Comparison of ENCODE assay signal across 26 cellular contexts in the genomic region with DNA sequence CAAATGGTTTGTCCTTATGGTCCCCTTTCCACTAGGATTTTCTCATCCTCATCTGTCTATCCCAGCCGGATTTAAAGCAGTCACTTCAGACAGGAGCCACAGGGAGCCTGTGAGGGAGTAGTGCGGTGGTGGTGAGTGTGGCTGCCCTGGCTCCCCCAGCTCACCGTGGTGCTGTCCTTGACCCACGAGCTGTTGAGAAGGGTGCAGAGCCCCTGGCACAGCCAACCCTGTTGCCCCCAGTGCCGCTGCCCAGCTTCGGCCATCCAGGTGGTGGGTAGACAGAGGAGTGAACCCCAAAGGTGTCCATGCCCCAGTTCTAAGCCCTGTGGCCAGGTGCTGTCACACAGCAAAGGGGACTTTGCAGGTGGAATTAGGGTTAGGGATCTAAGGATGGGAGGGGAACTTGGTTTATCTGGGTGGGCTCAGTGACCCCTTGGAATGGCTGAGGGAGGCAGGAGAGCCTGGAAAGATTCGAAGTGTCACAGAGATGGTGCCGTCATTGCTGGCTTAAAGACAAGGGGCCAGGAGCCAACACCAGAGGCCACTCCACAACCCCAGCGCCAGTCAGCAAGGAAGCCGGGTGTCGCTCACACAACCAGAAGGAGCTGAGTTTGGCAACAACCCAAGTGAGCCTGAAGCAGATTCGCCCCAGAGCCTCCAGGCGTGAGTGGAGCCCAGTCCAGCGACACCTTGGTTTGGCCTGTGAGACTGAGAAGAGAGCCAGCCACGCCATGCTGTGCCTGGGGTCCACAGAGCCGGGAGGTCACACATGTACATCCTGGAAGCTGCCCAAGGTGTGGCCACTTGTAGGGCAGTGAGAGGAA.
DNase-seq lines count a peak whose midpoint lies in the region; ATAC-seq and TF ChIP-seq lines count a peak whose summit lies in the region.
"Had no signal": no experiment of that assay in that cellular context is flagged by ENCODE, and none has a peak within 500 bp of the region (broad histone marks: within the 10 kb centered on the region; RNA-seq: fewer than 3 reads in every experiment).

No MANE protein-coding gene starts in this region.

- H3K4me1 Mint-ChIP-seq in osteocyte (ENCODE audit: unreplicated experiment), result no peaks in the 10 kb centered on the region
- H3K4me1 Mint-ChIP-seq: activated T-helper 17 cell treated with anti-CD3 and anti-CD28 coated beads, Interleukin-2, amount 50 U/mL, for 72 hours; naive B cell had no signal

- no peaks in the 10 kb centered on the region for H3K27me3 ChIP-seq in heart left ventricle
- H3K27me3 ChIP-seq: ascending aorta had no signal

- TF ChIP-seq CTCF in heart left ventricle (IDR thresholded peaks at IDR 0.05) (no peak), osteocyte (IDR thresholded peaks at IDR 0.05) (no peak)

- peaks cover 0 to 3% (median 0%) of the 10 kb centered on the region in 9 donors for H3K36me3 ChIP-seq in heart left ventricle
- H3K36me3 ChIP-seq: ascending aorta, thoracic aorta had no signal

- peak overlapping the region in 1 of 12 donors; percentile 34 for H3K27ac ChIP-seq in heart left ventricle
- H3K27ac ChIP-seq: ascending aorta, SK-N-MC, thoracic aorta, VCaP had no signal

- no peak overlapping the region for H3K4me3 ChIP-seq in heart left ventricle
- H3K4me3 ChIP-seq: ascending aorta, SK-N-MC, thoracic aorta had no signal

- no peaks in the 10 kb centered on the region for H3K9me3 Mint-ChIP-seq in osteocyte (ENCODE audit: unreplicated experiment)
- H3K9me3 Mint-ChIP-seq: activated T-helper 17 cell treated with anti-CD3 and anti-CD28 coated beads, Interleukin-2, amount 50 U/mL, for 72 hours; naive B cell; T-helper 2 cell treated with Interferon-gamma antibody and Interleukin-4, amounts not matched to agents 5 μg/mL and 100 μg/mL, for 36 hours had no signal

- in situ Hi-C loops in G401 (cut with HindIII; ENCODE audit: low sequenced_read_pairs), result no loop called here

- TF ChIP-seq POLR2A in heart left ventricle (IDR thresholded peaks at IDR 0.05), result no peak

- intact Hi-C loops in heart left ventricle (cut with DNase I), result no loop called here

- H3K36me3 Mint-ChIP-seq in osteocyte (ENCODE audit: unreplicated experiment), result no peaks in the 10 kb centered on the region
- H3K36me3 Mint-ChIP-seq: activated naive CD8-positive, alpha-beta T cell; naive B cell had no signal

- H3K27ac Mint-ChIP-seq in osteocyte (ENCODE audit: unreplicated experiment), result no peak overlapping the region
- H3K27ac Mint-ChIP-seq: activated naive CD8-positive, alpha-beta T cell; activated T-helper 17 cell treated with anti-CD3 and anti-CD28 coated beads, Interleukin-2, amount 50 U/mL, for 72 hours; T-helper 2 cell treated with Interferon-gamma antibody and Interleukin-4, amounts not matched to agents 5 μg/mL and 100 μg/mL, for 36 hours had no signal

- WGBS in heart left ventricle, 4 donors, result 63 to 87% (median 69%) methylated on average over 8 to 16 of the region's 16 CpGs

- ATAC-seq in heart left ventricle (peak in 3 of 4 donors; percentile 25 to 66 (median 43)), GM21360 (IDR thresholded peaks at IDR 0.05; ENCODE audit: unreplicated experiment) (no peak), HG03095 (IDR thresholded peaks at IDR 0.05; ENCODE audit: unreplicated experiment) (no peak)
- ATAC-seq: activated T-helper 17 cell treated with anti-CD3 and anti-CD28 coated beads, Interleukin-2, amount 50 U/mL, for 72 hours; left colon had no signal

- H3K4me1 ChIP-seq in heart left ventricle, result peaks cover 0 to 14% (median 7%) of the 10 kb centered on the region in 12 donors
- H3K4me1 ChIP-seq: ascending aorta had no signal

- H3K27me3 Mint-ChIP-seq in osteocyte (ENCODE audit: unreplicated experiment), result no peaks in the 10 kb centered on the region
- H3K27me3 Mint-ChIP-seq: activated naive CD8-positive, alpha-beta T cell; activated T-helper 17 cell treated with anti-CD3 and anti-CD28 coated beads, Interleukin-2, amount 50 U/mL, for 72 hours had no signal

- H3K4me3 Mint-ChIP-seq in osteocyte (ENCODE audit: unreplicated experiment), result no peak overlapping the region
- H3K4me3 Mint-ChIP-seq: activated naive CD8-positive, alpha-beta T cell; activated T-helper 17 cell treated with anti-CD3 and anti-CD28 coated beads, Interleukin-2, amount 50 U/mL, for 72 hours; naive B cell; T-helper 2 cell treated with Interferon-gamma antibody and Interleukin-4, amounts not matched to agents 5 μg/mL and 100 μg/mL, for 36 hours had no signal

- no peaks in the 10 kb centered on the region for H3K9me3 ChIP-seq in heart left ventricle
- H3K9me3 ChIP-seq: ascending aorta, thoracic aorta had no signal

- DNase-seq in G401 (ENCODE audit: low spot score) (peak; percentile 77), NCI-H2029 (lab: John Stamatoyannopoulos, UW) (peak; percentile 83), heart left ventricle (peak in 3 of 5 donors; percentile 27 to 75 (median 72)), osteocyte (ENCODE audit: extremely low spot score, unreplicated experiment) (peak; percentile 82)
- DNase-seq in stimulated activated CD4-positive, alpha-beta T cell treated with anti-CD3 and anti-CD28 coated beads, Interleukin-12 subunit alpha, Interleukin-12 subunit beta, amount 100 ng/mL, for 4 hours, result no peak
- DNase-seq in stimulated activated CD4-positive, alpha-beta T cell treated with anti-CD3 and anti-CD28 coated beads, Interleukin-4, amount 100 ng/mL, for 1 hour, result no peak
- DNase-seq: activated CD4-positive, alpha-beta T cell treated with anti-CD3 and anti-CD28 coated beads, Interleukin-2, amount 50 U/mL, for 4 hours; central memory CD4-positive, alpha-beta T cell; left colon; MV-4-11; naive B cell; NCI-H187; NCI-H69; occipital lobe; RPMI8226; stimulated activated CD4-positive, alpha-beta T cell treated with anti-CD3 and anti-CD28 coated beads, Interleukin-4, amount 100 ng/mL, for 4 hours; stimulated activated naive CD4-positive, alpha-beta T cell had no signal

Comparison
In these comparisons a context has a peak if more than half of its experiments do, and no peak if none do; other contexts are left out.
1. DNase-seq: peak in G401 (single experiment), NCI-H2029 (single experiment), heart left ventricle (3 of 5) and osteocyte (single experiment); none in stimulated activated CD4-positive, alpha-beta T cell treated with anti-CD3 and anti-CD28 coated beads, Interleukin-12 subunit alpha, Interleukin-12 subunit beta, amount 100 ng/mL, for 4 hours (single experiment) and stimulated activated CD4-positive, alpha-beta T cell treated with anti-CD3 and anti-CD28 coated beads, Interleukin-4, amount 100 ng/mL, for 1 hour (single experiment).
2. ATAC-seq: peak in heart left ventricle (3 of 4); none in GM21360 (single experiment) and HG03095 (single experiment).